8 cellular contexts compared by ENCODE assay signal in genomic region chr5:129904667-129905466, GRCh38. TPM values are rescaled to one million over a fixed set of nuclear protein-coding genes. Genes with fewer than 3 reads are reported as not detected.
DNase-seq lines count a peak whose midpoint lies in the region; ATAC-seq and TF ChIP-seq lines count a peak whose summit lies in the region.

No MANE protein-coding gene starts in this region.

- H3K4me1 ChIP-seq in psoas muscle, result peaks cover 13% of the 10 kb centered on the region

- TF ChIP-seq CTCF in 22Rv1 (IDR thresholded peaks at IDR 0.05), result 0 out of 2 replicates have a peak, but pooled peaks have one; percentile 5
- TF ChIP-seq CTCF in psoas muscle (IDR thresholded peaks at IDR 0.05), result no peak

- DNase-seq in activated T-helper 2 cell treated with anti-CD3 and anti-CD28 coated beads, Interferon-gamma antibody, Interleukin-2, Interleukin-4, amounts not matched to agents 10 μg/mL and 5 μg/mL and 100 μg/mL, durations not matched to agents 14 hours and 24 hours and 36 hours (ENCODE audit: low spot score), result no peak
- DNase-seq in left cardiac atrium (peak; percentile 31), psoas muscle (peak; percentile 21 to 61), cerebellar nuclear complex (lab: John Stamatoyannopoulos, UW) (no peak), COR-L47 (lab: John Stamatoyannopoulos, UW) (no peak)

- H3K4me3 Mint-ChIP-seq in activated T-helper 2 cell treated with anti-CD3 and anti-CD28 coated beads, Interferon-gamma antibody, Interleukin-2, Interleukin-4, amounts not matched to agents 10 μg/mL and 5 μg/mL and 100 μg/mL, durations not matched to agents 14 hours and 24 hours and 36 hours (ENCODE audit: low read depth), result peak overlapping the region; percentile 73

- H3K27me3 ChIP-seq in psoas muscle (ENCODE audit: insufficient read depth in 3 of 3, low read length in 2 of 3), result no peaks in the 10 kb centered on the region

- H3K9me3 ChIP-seq in psoas muscle, result no peaks in the 10 kb centered on the region

- H3K27ac ChIP-seq in 22Rv1 (peak overlapping the region; percentile 61), psoas muscle (peak overlapping the region; percentile 78)

- intact Hi-C loops in activated T-helper 2 cell treated with anti-CD3 and anti-CD28 coated beads, Interferon-gamma antibody, Interleukin-2, Interleukin-4, amounts not matched to agents 10 μg/mL and 5 μg/mL and 100 μg/mL, durations not matched to agents 14 hours and 24 hours and 36 hours (cut with micrococcal nuclease), result no loop called here
- intact Hi-C loops in left cardiac atrium (cut with DNase I) (loop anchor here (5.0 kb wide), 1 partner anchor 237 kb away; no protein-coding TSS in a partner anchor), psoas muscle (cut with DNase I) (loop anchor here (5.0 to 10.0 kb wide), 4 partner anchors 237 to 1210 kb away; no protein-coding TSS in a partner anchor)

- no peaks in the 10 kb centered on the region for H3K9me3 Mint-ChIP-seq in activated T-helper 2 cell treated with anti-CD3 and anti-CD28 coated beads, Interferon-gamma antibody, Interleukin-2, Interleukin-4, amounts not matched to agents 10 μg/mL and 5 μg/mL and 100 μg/mL, durations not matched to agents 14 hours and 24 hours and 36 hours

- H3K4me1 Mint-ChIP-seq in activated T-helper 2 cell treated with anti-CD3 and anti-CD28 coated beads, Interferon-gamma antibody, Interleukin-2, Interleukin-4, amounts not matched to agents 10 μg/mL and 5 μg/mL and 100 μg/mL, durations not matched to agents 14 hours and 24 hours and 36 hours (ENCODE audit: low read depth), result peaks cover 13% of the 10 kb centered on the region

- no peak overlapping the region for H3K27ac Mint-ChIP-seq in activated T-helper 2 cell treated with anti-CD3 and anti-CD28 coated beads, Interferon-gamma antibody, Interleukin-2, Interleukin-4, amounts not matched to agents 10 μg/mL and 5 μg/mL and 100 μg/mL, durations not matched to agents 14 hours and 24 hours and 36 hours

- H3K4me3 ChIP-seq in psoas muscle, result peak overlapping the region; percentile 74

- peaks cover 3% of the 10 kb centered on the region for H3K36me3 Mint-ChIP-seq in activated T-helper 2 cell treated with anti-CD3 and anti-CD28 coated beads, Interferon-gamma antibody, Interleukin-2, Interleukin-4, amounts not matched to agents 10 μg/mL and 5 μg/mL and 100 μg/mL, durations not matched to agents 14 hours and 24 hours and 36 hours (ENCODE audit: low read depth)

- H3K27me3 Mint-ChIP-seq in activated T-helper 2 cell treated with anti-CD3 and anti-CD28 coated beads, Interferon-gamma antibody, Interleukin-2, Interleukin-4, amounts not matched to agents 10 μg/mL and 5 μg/mL and 100 μg/mL, durations not matched to agents 14 hours and 24 hours and 36 hours (ENCODE audit: low read depth), result peaks cover 44% of the 10 kb centered on the region

- 1% methylated on average over 44 to 103 of the region's 103 CpGs for WGBS in psoas muscle, 3 donors

- peak; percentile 39 for ATAC-seq in GM18868 (IDR thresholded peaks at IDR 0.05; ENCODE audit: unreplicated experiment)
- peak; percentile 36 for ATAC-seq in HG03066 (IDR thresholded peaks at IDR 0.05; ENCODE audit: low read depth, unreplicated experiment)
- ATAC-seq in left cardiac atrium, result peak; percentile 42 to 53
- ATAC-seq in psoas muscle, result peak; percentile 55 to 65 (median 64)

- H3K36me3 ChIP-seq in psoas muscle (ENCODE audit: insufficient read depth in 1 of 2, low read depth in 1 of 2), result no peaks in the 10 kb centered on the region

RNA-seq across cellular contexts. Expression of gene CHSY3, which starts 0.6 kb away (rescaled TPM):
- not detected in 2 replicates for total RNA-seq in activated T-helper 2 cell treated with anti-CD3 and anti-CD28 coated beads, Interferon-gamma antibody, Interleukin-2, Interleukin-4, amounts not matched to agents 10 μg/mL and 5 μg/mL and 100 μg/mL, durations not matched to agents 14 hours and 24 hours and 36 hours
- 1 to 10 TPM; 1.9 to 3.1 TPM for total RNA-seq in left cardiac atrium
- 1 to 10 TPM in 2 of 4 donors, under 1 TPM in 2; 0.49 to 2.9 (median 1.7) TPM for total RNA-seq in psoas muscle
- polyA plus RNA-seq in psoas muscle, result under 1 TPM; 0.33 to 0.67 (median 0.46) TPM

Comparison
In these comparisons a context has a peak if more than half of its experiments do, and no peak if none do; other contexts are left out.
1. DNase-seq: peak in left cardiac atrium (single experiment) and psoas muscle (2 of 2); none in activated T-helper 2 cell treated with anti-CD3 and anti-CD28 coated beads, Interferon-gamma antibody, Interleukin-2, Interleukin-4, amounts not matched to agents 10 μg/mL and 5 μg/mL and 100 μg/mL, durations not matched to agents 14 hours and 24 hours and 36 hours (single experiment), cerebellar nuclear complex (0 of 2) and COR-L47 (single experiment).
2. Peak in every context shown above with its lines, with median percentiles within 50 percentile points of each other: ATAC-seq.